9 cellular contexts compared by ENCODE assay signal in the genomic region with DNA sequence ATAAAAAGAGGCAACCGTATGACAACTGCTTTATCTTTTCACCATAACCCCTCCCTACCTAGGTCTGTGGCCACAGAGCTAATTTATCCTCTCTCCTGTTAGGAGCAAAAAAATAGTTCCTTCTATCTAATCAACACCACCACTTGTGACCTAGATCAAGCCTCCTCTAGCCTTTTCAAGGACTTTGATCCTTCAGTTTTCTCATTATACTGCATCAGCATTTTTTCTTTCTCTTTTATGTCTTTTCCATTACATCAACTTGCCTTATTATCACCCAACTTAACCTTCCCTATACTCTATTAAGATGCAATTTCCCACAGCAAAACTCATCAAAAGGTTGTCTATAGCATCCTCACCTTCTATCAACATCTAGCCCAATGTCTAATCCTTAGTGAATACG.
"Had no signal": no experiment of that assay in that cellular context is flagged by ENCODE, and none has a peak within 500 bp of the region (broad histone marks: within the 10 kb centered on the region; RNA-seq: fewer than 3 reads in every experiment).

No MANE protein-coding gene starts in this region.

- ATAC-seq: HCT116 had no signal

- H3K27ac Mint-ChIP-seq: HFFc6, IgD-negative memory B cell had no signal

- H3K9ac ChIP-seq: GM23248 had no signal

- H3K27ac ChIP-seq: GM23248, HL-60 had no signal

- DNase-seq: GM23248, GOT3, H7, HFFc6, KG1 had no signal

- H3K36me3 Mint-ChIP-seq: IgD-negative memory B cell had no signal

- H3K9me3 Mint-ChIP-seq: HFFc6 had no signal

- H3K4me3 ChIP-seq: GM23248, HAP-1 had no signal

- H3K4me1 ChIP-seq: HAP-1 had no signal

- H3K36me3 ChIP-seq: HAP-1 had no signal

- H3K27me3 Mint-ChIP-seq: IgD-negative memory B cell had no signal

- H3K9me3 ChIP-seq: HAP-1 had no signal

- H3K4me3 Mint-ChIP-seq: HFFc6, IgD-negative memory B cell had no signal
